Comparison of ENCODE assay signal across 8 cellular contexts in genomic region chr1:226309398-226310122, GRCh38. TPM values are rescaled to one million over a fixed set of nuclear protein-coding genes. Genes with fewer than 3 reads are reported as not detected.
A peak's percentile ranks its signal among the peaks of the same experiment; 100 is the strongest.
DNase-seq lines count a peak whose midpoint lies in the region; ATAC-seq, FAIRE-seq and TF ChIP-seq lines count a peak whose summit lies in the region.

No MANE protein-coding gene starts in this region.

- H3K4ac ChIP-seq in neuronal stem cell (ENCODE audit: low read length), result no peak overlapping the region

- peak overlapping the region; percentile 98 for H3K18ac ChIP-seq in neuronal stem cell (ENCODE audit: low read length)

- DNase-seq in COR-L47 (lab: John Stamatoyannopoulos, UW), result peak; percentile 63
- peak; percentile 61 for DNase-seq in HuH-7.5 (ENCODE audit: low spot score)
- no peak for DNase-seq in activated CD4-positive, alpha-beta T cell treated with anti-CD3 and anti-CD28 coated beads, Interleukin-2, amount 10 ng/mL, durations not matched to agents 7 days and 5 days
- peak; percentile 16 for DNase-seq in fibroblast of the aortic adventitia (ENCODE audit: low read depth)
- DNase-seq in neuronal stem cell (ENCODE audit: low spot score), result no peak
- no peak for DNase-seq in RCC 7860 (ENCODE audit: low spot score)
- no peak for DNase-seq in effector CD4-positive, alpha-beta T cell

- peak overlapping the region; percentile 75 for H3K4me3 Mint-ChIP-seq in activated CD4-positive, alpha-beta T cell treated with anti-CD3 and anti-CD28 coated beads, Interleukin-2, amount 10 ng/mL, durations not matched to agents 7 days and 5 days

- H3K79me1 ChIP-seq in neuronal stem cell (ENCODE audit: low read depth, low read length), result peaks cover 5% of the 10 kb centered on the region

- H2BK15ac ChIP-seq in neuronal stem cell (ENCODE audit: low read length), result peak overlapping the region; percentile 77

- no peaks in the 10 kb centered on the region for H3K9me3 Mint-ChIP-seq in activated CD4-positive, alpha-beta T cell treated with anti-CD3 and anti-CD28 coated beads, Interleukin-2, amount 10 ng/mL, durations not matched to agents 7 days and 5 days

- peaks cover 0 to 4% of the 10 kb centered on the region in 2 donors for H3K36me3 ChIP-seq in neuronal stem cell (replicated peaks in 1 of 2; ENCODE audit: control insufficient read depth in 2 of 2, insufficient read depth in 2 of 2, low read length in 2 of 2)

- H2BK120ac ChIP-seq in neuronal stem cell (ENCODE audit: low read depth, low read length), result peak overlapping the region; percentile 19

- peak overlapping the region; percentile 91 for H3K27ac ChIP-seq in neuronal stem cell (replicated peaks; ENCODE audit: low read length)

- peak overlapping the region; percentile 84 for H3K4me2 ChIP-seq in neuronal stem cell (ENCODE audit: insufficient read depth, low read length, poor library complexity, severe bottlenecking)

- H4K91ac ChIP-seq in neuronal stem cell (ENCODE audit: low read depth, low read length, poor library complexity), result no peak overlapping the region

- H3K4me1 Mint-ChIP-seq in activated CD4-positive, alpha-beta T cell treated with anti-CD3 and anti-CD28 coated beads, Interleukin-2, amount 10 ng/mL, durations not matched to agents 7 days and 5 days, result peaks cover 31% of the 10 kb centered on the region

- CTCF ChIA-PET in activated CD4-positive, alpha-beta T cell treated with anti-CD3 and anti-CD28 coated beads, Interleukin-2, amount 10 ng/mL, durations not matched to agents 7 days and 5 days (lab: Charles Lee), result interaction anchor here (0.9 to 2.0 kb wide), 9 partner anchors 10 to 192 kb away, joined by 3 to 10 read pairs (median 3); partner anchors contain the start of gene PARP1

- peak overlapping the region; percentile 98 for H2BK5ac ChIP-seq in neuronal stem cell (ENCODE audit: low read length)

- peak overlapping the region; percentile 91 for H3K9ac ChIP-seq in neuronal stem cell (ENCODE audit: low read depth, low read length, poor library complexity)

- peak overlapping the region; percentile 16 for H3K23ac ChIP-seq in neuronal stem cell (ENCODE audit: low read depth, low read length, poor library complexity)

- no peak overlapping the region for H2BK12ac ChIP-seq in neuronal stem cell (ENCODE audit: low read length)

- peaks cover 0 to 3% (median 0%) of the 10 kb centered on the region in 3 experiments for H3K27me3 ChIP-seq in neuronal stem cell (ENCODE audit: control insufficient read depth in 3 of 3, insufficient read depth in 3 of 3, low read depth in 1 of 3, low read length in 3 of 3)

- H3K4me1 ChIP-seq in neuronal stem cell (ENCODE audit: control insufficient read depth in 2 of 2, insufficient read depth in 1 of 2, low read depth in 1 of 2, low read length in 2 of 2), result peaks cover 6 to 8% of the 10 kb centered on the region in 2 donors

- POLR2A ChIA-PET in activated CD4-positive, alpha-beta T cell treated with anti-CD3 and anti-CD28 coated beads, Interleukin-2, amount 10 ng/mL, durations not matched to agents 7 days and 5 days (lab: Charles Lee), result no interaction called here

- H3K4me3 ChIP-seq in fibroblast of the aortic adventitia (ENCODE audit: low read depth, low read length) (peak overlapping the region; percentile 90), neuronal stem cell (ENCODE audit: low read length in 2 of 2) (peak overlapping the region; percentile 97 to 100)

- H3K36me3 Mint-ChIP-seq in activated CD4-positive, alpha-beta T cell treated with anti-CD3 and anti-CD28 coated beads, Interleukin-2, amount 10 ng/mL, durations not matched to agents 7 days and 5 days (ENCODE audit: low read depth), result peaks cover under 1% of the 10 kb centered on the region

- H3K14ac ChIP-seq in neuronal stem cell (ENCODE audit: low read length), result peak overlapping the region; percentile 49

- H4K8ac ChIP-seq in neuronal stem cell (ENCODE audit: low read depth, low read length), result no peak overlapping the region

- WGBS in neuronal stem cell (ENCODE audit: extremely low coverage in 2 of 2, insufficient read length in 2 of 2, insufficient replicate concordance in 1 of 2), 2 donors, result no CpG with 5 or more reads among the region's 59 CpGs

- peaks cover 0 to 2% of the 10 kb centered on the region in 2 donors for H3K9me3 ChIP-seq in neuronal stem cell (replicated peaks in 1 of 2; ENCODE audit: control insufficient read depth in 2 of 2, insufficient read depth in 1 of 2, low read depth in 1 of 2, low read length in 2 of 2)

- peak overlapping the region; percentile 83 for H3K27ac Mint-ChIP-seq in activated CD4-positive, alpha-beta T cell treated with anti-CD3 and anti-CD28 coated beads, Interleukin-2, amount 10 ng/mL, durations not matched to agents 7 days and 5 days

- H3K27me3 Mint-ChIP-seq in activated CD4-positive, alpha-beta T cell treated with anti-CD3 and anti-CD28 coated beads, Interleukin-2, amount 10 ng/mL, durations not matched to agents 7 days and 5 days, result peaks cover 27% of the 10 kb centered on the region

- FAIRE-seq in RCC 7860 (lab: Jason Lieb, UNC), result no peak

- no peak overlapping the region for H2AK5ac ChIP-seq in neuronal stem cell (ENCODE audit: low read depth, low read length)

- peak overlapping the region; percentile 100 for H2AFZ ChIP-seq in neuronal stem cell (ENCODE audit: low read length)

- ATAC-seq in GM19035 (IDR thresholded peaks at IDR 0.05; ENCODE audit: unreplicated experiment), result peak; percentile 3

- TF ChIP-seq CTCF in fibroblast of the aortic adventitia (IDR thresholded peaks at IDR 0.05; ENCODE audit: insufficient read depth, low read length), result peak; percentile 42

RNA-seq across cellular contexts. Expression of gene LIN9, which starts 0.6 kb away (rescaled TPM):
- total RNA-seq in activated CD4-positive, alpha-beta T cell treated with anti-CD3 and anti-CD28 coated beads, Interleukin-2, amount 10 ng/mL, durations not matched to agents 7 days and 5 days, result 10 to 100 TPM; 13.6 to 15.4 TPM
- 2.6 and 11.4 TPM in 2 replicates for total RNA-seq in fibroblast of the aortic adventitia (ENCODE audit: low replicate concordance)
- 12.2 TPM for polyA plus RNA-seq in neuronal stem cell (2013, experiment 1 of 2)
- 12.3 TPM for polyA plus RNA-seq in neuronal stem cell (2013, experiment 2 of 2)

Comparison
In these comparisons a context has a peak if more than half of its experiments do, and no peak if none do; other contexts are left out.
1. DNase-seq: peak in COR-L47 (single experiment), HuH-7.5 (single experiment) and fibroblast of the aortic adventitia (single experiment); none in activated CD4-positive, alpha-beta T cell treated with anti-CD3 and anti-CD28 coated beads, Interleukin-2, amount 10 ng/mL, durations not matched to agents 7 days and 5 days (single experiment), neuronal stem cell (single experiment), RCC 7860 (single experiment) and effector CD4-positive, alpha-beta T cell (single experiment).